Comparison of ENCODE assay signal across 20 cellular contexts in genomic region chr12:15796493-15797141, GRCh38. TPM values are rescaled to one million over a fixed set of nuclear protein-coding genes. Genes with fewer than 3 reads are reported as not detected.
DNase-seq lines count a peak whose midpoint lies in the region; ATAC-seq and TF ChIP-seq lines count a peak whose summit lies in the region.
"Had no signal": no experiment of that assay in that cellular context is flagged by ENCODE, and none has a peak within 500 bp of the region (broad histone marks: within the 10 kb centered on the region; RNA-seq: fewer than 3 reads in every experiment).

No MANE protein-coding gene starts in this region.

- H4K8ac ChIP-seq in mesenchymal stem cell (ENCODE audit: low read length): no peak overlapping the region

- no peaks in the 10 kb centered on the region for H3K4me1 ChIP-seq in mesenchymal stem cell (ENCODE audit: control insufficient read depth, insufficient read depth, low read depth, low read length)
- H3K4me1 ChIP-seq: left lung, parathyroid adenoma, Peyer's patch, spleen, vagina had no signal

- ATAC-seq in GM21717 (IDR thresholded peaks at IDR 0.05; ENCODE audit: unreplicated experiment): no peak
- no peak for ATAC-seq in HG02981 (IDR thresholded peaks at IDR 0.05; ENCODE audit: unreplicated experiment)
- ATAC-seq: left lung had no signal

- no peaks in the 10 kb centered on the region for H3K36me3 ChIP-seq in brain microvascular endothelial cell (replicated peaks)
- H3K36me3 ChIP-seq in mesenchymal stem cell (ENCODE audit: control insufficient read depth in 1 of 2, insufficient read depth in 2 of 2, low read depth in 1 of 2, low read length in 2 of 2): no peaks in the 10 kb centered on the region
- H3K36me3 ChIP-seq: left lung, Peyer's patch, spleen, vagina had no signal

- no peak overlapping the region for H2BK15ac ChIP-seq in mesenchymal stem cell (ENCODE audit: low read depth, poor library complexity, severe bottlenecking)

- H3K4ac ChIP-seq in mesenchymal stem cell (ENCODE audit: low read depth in 1 of 2, low read length in 2 of 2): no peak overlapping the region

- no peak overlapping the region for H2BK120ac ChIP-seq in mesenchymal stem cell (ENCODE audit: low read depth, low read length)

- H3K4me3 ChIP-seq in brain microvascular endothelial cell (ENCODE audit: low read depth, low read length) (no peak overlapping the region), mesenchymal stem cell (ENCODE audit: insufficient read depth in 1 of 2, low read depth in 1 of 2, low read length in 2 of 2) (no peak overlapping the region)
- H3K4me3 ChIP-seq: left lung, Peyer's patch, spleen, vagina had no signal

- no peak overlapping the region for H3K4me3 Mint-ChIP-seq in Calu3 (ENCODE audit: low read depth, unreplicated experiment)
- H3K4me3 Mint-ChIP-seq in endothelial cell (ENCODE audit: unreplicated experiment): no peak overlapping the region
- H3K4me3 Mint-ChIP-seq: T-helper 1 cell treated with Interleukin-12 subunit alpha and Interleukin-12 subunit beta and Interleukin-4 antibody, amounts not matched to agents 30 μg/mL and 1 μg/mL, for 36 hours had no signal

- H3K79me1 ChIP-seq in mesenchymal stem cell (replicated peaks; ENCODE audit: low read length, poor library complexity, severe bottlenecking): no peaks in the 10 kb centered on the region

- DNase-seq in Calu3 (peak; percentile 55), LHCN-M2 (ENCODE audit: low read depth) (peak; percentile 95), brain microvascular endothelial cell (peak; percentile 34), mesenchymal stem cell (peak; percentile 56), inferior parietal cortex (ENCODE audit: extremely low spot score) (no peak), endothelial cell (ENCODE audit: low spot score) (no peak)
- DNase-seq: activated CD4-positive, alpha-beta T cell treated with anti-CD3 and anti-CD28 coated beads for 1 hour; activated naive CD4-positive, alpha-beta T cell treated with anti-CD3 and anti-CD28 coated beads, Interleukin-2, amount 50 U/mL, for 16 hours; activated T-cell treated with anti-CD3 and anti-CD28 coated beads for 4 hours; MM.1S; NCI-H748 treated with DMSO at 0.1 percent for 48 hours; Peyer's patch; spleen; stimulated activated naive CD4-positive, alpha-beta T cell treated with Interleukin-2 at 50 U/mL for 16 hours had no signal

- no peak overlapping the region for H4K91ac ChIP-seq in mesenchymal stem cell (ENCODE audit: low read length)

- peaks cover 3% of the 10 kb centered on the region for H3K36me3 Mint-ChIP-seq in Calu3 (ENCODE audit: insufficient read depth, unreplicated experiment)
- H3K36me3 Mint-ChIP-seq in endothelial cell (ENCODE audit: low read depth, unreplicated experiment): no peaks in the 10 kb centered on the region

- H3K9me3 ChIP-seq in mesenchymal stem cell (ENCODE audit: control insufficient read depth, low read length): no peaks in the 10 kb centered on the region
- H3K9me3 ChIP-seq: left lung, Peyer's patch, spleen, vagina had no signal

- WGBS in mesenchymal stem cell: 82% methylated on average over 3 of the region's 4 CpGs

- H2AK5ac ChIP-seq in mesenchymal stem cell (ENCODE audit: low read length, severe bottlenecking): no peak overlapping the region

- H2BK12ac ChIP-seq in mesenchymal stem cell (ENCODE audit: low read length in 2 of 2): no peak overlapping the region

- intact Hi-C loops in Calu3 (cut with micrococcal nuclease; ENCODE audit: unreplicated experiment): loop anchor here (5.0 kb wide), 1 partner anchor 36 kb away; no protein-coding TSS in a partner anchor

- no peak overlapping the region for H3K4me2 ChIP-seq in mesenchymal stem cell (ENCODE audit: low read length, poor library complexity, severe bottlenecking)

- no peaks in the 10 kb centered on the region for H3K27me3 Mint-ChIP-seq in Calu3 (ENCODE audit: unreplicated experiment)
- no peaks in the 10 kb centered on the region for H3K27me3 Mint-ChIP-seq in endothelial cell (ENCODE audit: unreplicated experiment)

- peak overlapping the region; percentile 77 for H3K27ac Mint-ChIP-seq in Calu3 (ENCODE audit: unreplicated experiment)
- no peak overlapping the region for H3K27ac Mint-ChIP-seq in endothelial cell (ENCODE audit: unreplicated experiment)
- H3K27ac Mint-ChIP-seq: T-helper 1 cell treated with Interleukin-12 subunit alpha and Interleukin-12 subunit beta and Interleukin-4 antibody, amounts not matched to agents 30 μg/mL and 1 μg/mL, for 36 hours had no signal

- H3K27ac ChIP-seq in brain microvascular endothelial cell (no peak overlapping the region), mesenchymal stem cell (ENCODE audit: low read length, poor library complexity, severe bottlenecking) (no peak overlapping the region)
- H3K27ac ChIP-seq: left lung, parathyroid adenoma, Peyer's patch, spleen, vagina had no signal

- TF ChIP-seq CTCF in Calu3 (IDR thresholded peaks at IDR 0.05; ENCODE audit: unreplicated experiment) (no peak), brain microvascular endothelial cell (IDR thresholded peaks at IDR 0.05; ENCODE audit: low read depth, low read length, missing control alignments) (no peak), endothelial cell (IDR thresholded peaks at IDR 0.05; ENCODE audit: unreplicated experiment) (no peak)

- H3K4me1 Mint-ChIP-seq in Calu3 (ENCODE audit: low read depth, unreplicated experiment): peaks cover 57% of the 10 kb centered on the region
- peaks cover 25% of the 10 kb centered on the region for H3K4me1 Mint-ChIP-seq in endothelial cell (ENCODE audit: unreplicated experiment)

- no peak overlapping the region for H3K18ac ChIP-seq in mesenchymal stem cell (ENCODE audit: low read depth in 1 of 2, low read length in 2 of 2)

- in situ Hi-C loops in brain microvascular endothelial cell (cut with HindIII; ENCODE audit: low pct_ligation_motif_present, low sequenced_read_pairs): no loop called here

- no peak overlapping the region for H3K9ac ChIP-seq in mesenchymal stem cell (ENCODE audit: low read length)
- H3K9ac ChIP-seq: parathyroid adenoma had no signal

- H2BK5ac ChIP-seq in mesenchymal stem cell (ENCODE audit: low read depth, low read length, poor library complexity, severe bottlenecking): no peak overlapping the region

- no TSS peak for BruUV-seq in Calu3 (replicated peaks; lab: Mats Ljungman, UMichigan)

- H3K9me3 Mint-ChIP-seq in Calu3 (ENCODE audit: low read depth, unreplicated experiment) (no peaks in the 10 kb centered on the region), endothelial cell (ENCODE audit: unreplicated experiment) (no peaks in the 10 kb centered on the region)
- H3K9me3 Mint-ChIP-seq: T-helper 1 cell treated with Interleukin-12 subunit alpha and Interleukin-12 subunit beta and Interleukin-4 antibody, amounts not matched to agents 30 μg/mL and 1 μg/mL, for 36 hours had no signal

- no peak overlapping the region for H3K14ac ChIP-seq in mesenchymal stem cell (ENCODE audit: low read length in 2 of 2)

- CTCF ChIA-PET in Calu3 (lab: Charles Lee): interaction anchor here (1.3 kb wide), 1 partner anchor 16 kb away, joined by 3 read pairs; no protein-coding TSS in a partner anchor

- no peak overlapping the region for H3K23ac ChIP-seq in mesenchymal stem cell (ENCODE audit: low read length in 2 of 2)

- no peak overlapping the region for H2AFZ ChIP-seq in mesenchymal stem cell (ENCODE audit: low read depth, low read length)
- H2AFZ ChIP-seq: parathyroid adenoma had no signal

- H3K27me3 ChIP-seq in brain microvascular endothelial cell (replicated peaks) (no peaks in the 10 kb centered on the region), mesenchymal stem cell (ENCODE audit: control insufficient read depth in 1 of 2, insufficient read depth in 1 of 2, low read length in 2 of 2) (no peaks in the 10 kb centered on the region)
- H3K27me3 ChIP-seq: left lung, Peyer's patch, vagina had no signal

RNA-seq across cellular contexts. Expression of gene EPS8, which starts 7.4 kb away (rescaled TPM):
- total RNA-seq in Calu3 (2022) (97.5 and 108 TPM in 2 replicates), LHCN-M2 (2014; rRNA removed) (162 and 193 TPM in 2 replicates), endothelial cell (ENCODE audit: unreplicated experiment) (2.7 TPM)
- 59.2 TPM for polyA plus RNA-seq in LHCN-M2 (2012)
- 61.8 TPM for polyA plus RNA-seq in mesenchymal stem cell (2013, experiment 1 of 2)
- polyA plus RNA-seq in mesenchymal stem cell (2013, experiment 2 of 2): 60.9 TPM

Comparison
In these comparisons a context has a peak if more than half of its experiments do, and no peak if none do; other contexts are left out.
1. DNase-seq: peak in Calu3 (single experiment), LHCN-M2 (single experiment), brain microvascular endothelial cell (single experiment) and mesenchymal stem cell (single experiment); none in inferior parietal cortex (single experiment) and endothelial cell (single experiment).
2. RNA of gene EPS8, which starts 7.4 kb away (total RNA-seq): 162 to 193 TPM in LHCN-M2 and 97.5 to 108 TPM in Calu3; 2.7 TPM in endothelial cell (single experiment); every median in the first group is over 10 times any median in the second.